ENCODE assay signal across 1 cellular context in the genomic region with DNA sequence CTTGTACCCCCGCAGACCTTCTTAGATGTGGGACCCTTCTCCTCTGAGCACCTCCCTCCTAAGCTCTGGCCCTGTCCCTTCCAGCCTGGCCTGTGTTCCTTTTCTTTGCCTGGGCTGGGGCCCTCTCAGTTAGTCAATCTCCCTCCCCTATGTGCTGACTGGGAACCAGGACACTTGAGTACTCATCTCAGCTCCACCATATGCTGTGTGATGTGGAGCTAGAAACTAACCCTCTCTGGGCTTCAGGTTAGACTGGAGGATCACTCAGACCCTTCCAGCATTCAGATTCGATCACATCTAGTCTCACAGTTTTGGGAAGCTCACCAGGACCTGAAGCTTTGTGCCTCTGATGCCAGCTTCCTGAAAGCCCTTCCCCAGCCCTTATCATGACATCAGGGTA.
TF ChIP-seq lines count a peak whose summit lies in the region.

No MANE protein-coding gene starts in this region.

TF ChIP-seq in HEK293, 187 proteins besides CTCF, POLR2A, EP300 and RAD21 (continued from another document):
- no peak for TF ChIP-seq ZNF174 (tag by site-specific recombination; IDR thresholded peaks at IDR 0.05)
